9 cellular contexts compared by ENCODE assay signal in genomic region chr20:60062431-60063336, GRCh38.
A peak's percentile ranks its signal among the peaks of the same experiment; 100 is the strongest.
DNase-seq lines count a peak whose midpoint lies in the region; ATAC-seq and TF ChIP-seq lines count a peak whose summit lies in the region.
"Had no signal": no experiment of that assay in that cellular context is flagged by ENCODE, and none has a peak within 500 bp of the region (broad histone marks: within the 10 kb centered on the region; RNA-seq: fewer than 3 reads in every experiment).

No MANE protein-coding gene starts in this region.

- no peak for TF ChIP-seq POLR2A in suprapubic skin (IDR thresholded peaks at IDR 0.05)
- TF ChIP-seq POLR2A in GM18505 (IDR thresholded peaks at IDR 0.05; ENCODE audit: borderline replicate concordance, extremely low read depth, insufficient read depth, insufficient read length) = no peak

- peak; percentile 82 for DNase-seq in HFF-Myc (ENCODE audit: extremely low read depth, low read depth)
- DNase-seq in astrocyte of the hippocampus (ENCODE audit: low read depth, low spot score) = peak; percentile 68
- peak; percentile 43 for DNase-seq in kidney tubule cell (ENCODE audit: low spot score)
- DNase-seq in suprapubic skin (ENCODE audit: low spot score in 2 of 2) = no peak
- DNase-seq in NCI-H1092 treated with DMSO at 0.1 percent for 48 hours (lab: John Stamatoyannopoulos, UW) = no peak
- DNase-seq in stimulated activated CD4-positive, alpha-beta T cell treated with anti-CD3 and anti-CD28 coated beads, Interleukin-12 subunit alpha, Interleukin-12 subunit beta, amount 100 ng/mL, for 4 hours = no peak
- DNase-seq: activated naive CD4-positive, alpha-beta T cell treated with anti-CD3 and anti-CD28 coated beads for 36 hours had no signal

- H3K27ac ChIP-seq in suprapubic skin = peak overlapping the region; percentile 32

- no peak for TF ChIP-seq EP300 in suprapubic skin (IDR thresholded peaks at IDR 0.05)

- H3K4me3 ChIP-seq in HFF-Myc (replicated peaks; ENCODE audit: low read depth, low read length) (no peak overlapping the region), suprapubic skin (no peak overlapping the region)

- H3K27me3 ChIP-seq in suprapubic skin = no peaks in the 10 kb centered on the region

- TF ChIP-seq CTCF in HFF-Myc (IDR thresholded peaks at IDR 0.05; ENCODE audit: low read depth, low read length, missing control alignments) (no peak), suprapubic skin (IDR thresholded peaks at IDR 0.05) (no peak)

- H3K4me1 ChIP-seq in suprapubic skin = peaks cover 52% of the 10 kb centered on the region

- ATAC-seq in GM18505 (IDR thresholded peaks at IDR 0.05; ENCODE audit: unreplicated experiment) (no peak), HG02623 (IDR thresholded peaks at IDR 0.05; ENCODE audit: unreplicated experiment) (no peak)

- WGBS in suprapubic skin = 51% methylated on average over 21 of the region's 25 CpGs

- no peaks in the 10 kb centered on the region for H3K36me3 ChIP-seq in suprapubic skin

- H3K9me3 ChIP-seq in suprapubic skin = no peaks in the 10 kb centered on the region

Comparison
In these comparisons a context has a peak if more than half of its experiments do, and no peak if none do; other contexts are left out.
1. DNase-seq: peak in HFF-Myc (single experiment), astrocyte of the hippocampus (single experiment) and kidney tubule cell (single experiment); none in suprapubic skin (0 of 2), NCI-H1092 treated with DMSO at 0.1 percent for 48 hours (single experiment) and stimulated activated CD4-positive, alpha-beta T cell treated with anti-CD3 and anti-CD28 coated beads, Interleukin-12 subunit alpha, Interleukin-12 subunit beta, amount 100 ng/mL, for 4 hours (single experiment).